In genomic region chr4:16844796-16845586, GRCh38 we compare ENCODE assay signal across 15 cellular contexts. TPM values are rescaled to one million over a fixed set of nuclear protein-coding genes. Genes with fewer than 3 reads are reported as not detected.
DNase-seq lines count a peak whose midpoint lies in the region; ATAC-seq and TF ChIP-seq lines count a peak whose summit lies in the region.
"Had no signal": no experiment of that assay in that cellular context is flagged by ENCODE, and none has a peak within 500 bp of the region (broad histone marks: within the 10 kb centered on the region; RNA-seq: fewer than 3 reads in every experiment).

No MANE protein-coding gene starts in this region.

- 46 to 59% (median 52%) methylated on average over 6 of the region's 6 CpGs for WGBS in heart left ventricle, 4 donors
- WGBS in liver = 59% methylated on average over 6 of the region's 6 CpGs

- no peaks in the 10 kb centered on the region for H3K36me3 Mint-ChIP-seq in dendritic cell treated with granulocyte-macrophage colony-stimulating factor and Interleukin-4, amounts not matched to agents 40 ng/mL and 50 ng/mL, for 4 days (ENCODE audit: low read depth)
- H3K36me3 Mint-ChIP-seq: CD4-positive, CD25-positive, alpha-beta regulatory T cell had no signal

- H3K4me1 Mint-ChIP-seq in dendritic cell treated with granulocyte-macrophage colony-stimulating factor and Interleukin-4, amounts not matched to agents 40 ng/mL and 50 ng/mL, for 4 days (ENCODE audit: low read depth) = peaks cover 7% of the 10 kb centered on the region
- H3K4me1 Mint-ChIP-seq: CD4-positive, CD25-positive, alpha-beta regulatory T cell had no signal

- H3K9ac ChIP-seq in liver (ENCODE audit: low read depth in 1 of 2, low read length in 2 of 2) = no peak overlapping the region

- DNase-seq in heart left ventricle (no peak), cardiac septum (ENCODE audit: low spot score) (no peak), uterus (no peak), SHP77 treated with DMSO at 0.1 percent for 48 hours (lab: John Stamatoyannopoulos, UW) (no peak), posterior vena cava (ENCODE audit: low spot score) (no peak)
- DNase-seq: 8988T; CD4-positive, CD25-positive, alpha-beta regulatory T cell; NCI-H1694 treated with DMSO at 0.1 percent for 48 hours; NCI-H524 treated with DMSO at 0.1 percent for 48 hours; stimulated activated naive CD4-positive, alpha-beta T cell; SW 1271 had no signal

- peaks cover 0 to 6% (median 0%) of the 10 kb centered on the region in 9 donors for H3K36me3 ChIP-seq in heart left ventricle
- no peaks in the 10 kb centered on the region for H3K36me3 ChIP-seq in liver (ENCODE audit: control insufficient read depth in 4 of 4, insufficient read depth in 3 of 4, low read depth in 1 of 4, low read length in 3 of 4)
- no peaks in the 10 kb centered on the region for H3K36me3 ChIP-seq in uterus

- TF ChIP-seq RAD21 in liver (IDR thresholded peaks at IDR 0.05) = peak in 1 of 2 donors; percentile 21

- H3K27me3 ChIP-seq in heart left ventricle (no peaks in the 10 kb centered on the region), liver (ENCODE audit: control insufficient read depth in 4 of 4, insufficient read depth in 4 of 4, low read length in 3 of 4) (no peaks in the 10 kb centered on the region), uterus (no peaks in the 10 kb centered on the region)

- ATAC-seq in heart left ventricle = peak in 1 of 4 donors; percentile 43
- no peak for ATAC-seq in HG03196 (IDR thresholded peaks at IDR 0.05; ENCODE audit: unreplicated experiment)

- H3K27ac Mint-ChIP-seq in dendritic cell treated with granulocyte-macrophage colony-stimulating factor and Interleukin-4, amounts not matched to agents 40 ng/mL and 50 ng/mL, for 4 days = peak overlapping the region; percentile 54
- H3K27ac Mint-ChIP-seq: activated T-helper 2 cell treated with anti-CD3 and anti-CD28 coated beads, Interferon-gamma antibody, Interleukin-2, Interleukin-4, amounts not matched to agents 10 μg/mL and 5 μg/mL and 100 μg/mL, durations not matched to agents 14 hours and 24 hours and 36 hours; CD4-positive, CD25-positive, alpha-beta regulatory T cell had no signal

- peaks cover 0 to 27% (median 11%) of the 10 kb centered on the region in 12 donors for H3K4me1 ChIP-seq in heart left ventricle
- peaks cover 1 to 8% (median 6%) of the 10 kb centered on the region in 4 donors for H3K4me1 ChIP-seq in liver (ENCODE audit: control insufficient read depth in 4 of 4, insufficient read depth in 4 of 4, low read length in 3 of 4)
- no peaks in the 10 kb centered on the region for H3K4me1 ChIP-seq in uterus

- no peak for TF ChIP-seq CTCF in heart left ventricle (IDR thresholded peaks at IDR 0.05)
- TF ChIP-seq CTCF in liver (IDR thresholded peaks at IDR 0.05; ENCODE audit: low read depth, low read length, missing input control) = no peak
- TF ChIP-seq CTCF in uterus (IDR thresholded peaks at IDR 0.05) = no peak

- peak overlapping the region in 9 of 12 donors; percentile 25 to 56 (median 37) for H3K27ac ChIP-seq in heart left ventricle
- H3K27ac ChIP-seq in liver (ENCODE audit: low read depth in 1 of 2, low read length in 2 of 2) = no peak overlapping the region
- H3K27ac ChIP-seq in uterus = peak overlapping the region; percentile 4 to 55

- TF ChIP-seq POLR2A in heart left ventricle (IDR thresholded peaks at IDR 0.05) = no peak
- no peak for TF ChIP-seq POLR2A in uterus (IDR thresholded peaks at IDR 0.05)

- no peak overlapping the region for H3K4me3 Mint-ChIP-seq in dendritic cell treated with granulocyte-macrophage colony-stimulating factor and Interleukin-4, amounts not matched to agents 40 ng/mL and 50 ng/mL, for 4 days
- H3K4me3 Mint-ChIP-seq: CD4-positive, CD25-positive, alpha-beta regulatory T cell had no signal

- no peaks in the 10 kb centered on the region for H3K9me3 Mint-ChIP-seq in dendritic cell treated with granulocyte-macrophage colony-stimulating factor and Interleukin-4, amounts not matched to agents 40 ng/mL and 50 ng/mL, for 4 days
- H3K9me3 Mint-ChIP-seq: activated T-helper 2 cell treated with anti-CD3 and anti-CD28 coated beads, Interferon-gamma antibody, Interleukin-2, Interleukin-4, amounts not matched to agents 10 μg/mL and 5 μg/mL and 100 μg/mL, durations not matched to agents 14 hours and 24 hours and 36 hours had no signal

- intact Hi-C loops in heart left ventricle (cut with DNase I) = no loop called here
- intact Hi-C loops in cardiac septum (cut with DNase I) = no loop called here
- intact Hi-C loops in dendritic cell treated with granulocyte-macrophage colony-stimulating factor and Interleukin-4, amounts not matched to agents 40 ng/mL and 50 ng/mL, for 4 days (cut with micrococcal nuclease) = no loop called here
- intact Hi-C loops in uterus (cut with DNase I; ENCODE audit: low total_unique reads) = no loop called here
- intact Hi-C loops in posterior vena cava (cut with DNase I) = no loop called here

- H3K27me3 Mint-ChIP-seq in dendritic cell treated with granulocyte-macrophage colony-stimulating factor and Interleukin-4, amounts not matched to agents 40 ng/mL and 50 ng/mL, for 4 days = no peaks in the 10 kb centered on the region
- H3K27me3 Mint-ChIP-seq: CD4-positive, CD25-positive, alpha-beta regulatory T cell had no signal

- H3K9me3 ChIP-seq in heart left ventricle (no peaks in the 10 kb centered on the region), liver (ENCODE audit: control insufficient read depth in 4 of 4, low read length in 3 of 4) (no peaks in the 10 kb centered on the region), uterus (no peaks in the 10 kb centered on the region)

- H3K4me3 ChIP-seq in heart left ventricle = no peak overlapping the region
- no peak overlapping the region for H3K4me3 ChIP-seq in liver (ENCODE audit: low read depth in 1 of 3, low read length in 3 of 3)
- H3K4me3 ChIP-seq in uterus = no peak overlapping the region

TF ChIP-seq in liver, 16 proteins besides CTCF, POLR2A, EP300 and RAD21:
- no peak for TF ChIP-seq REST (IDR thresholded peaks at IDR 0.05)
- TF ChIP-seq FOXA1 (IDR thresholded peaks at IDR 0.05) = no peak
- TF ChIP-seq, protein P1, sequence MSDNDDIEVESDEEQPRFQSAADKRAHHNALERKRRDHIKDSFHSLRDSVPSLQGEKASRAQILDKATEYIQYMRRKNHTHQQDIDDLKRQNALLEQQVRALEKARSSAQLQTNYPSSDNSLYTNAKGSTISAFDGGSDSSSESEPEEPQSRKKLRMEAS (IDR thresholded peaks at IDR 0.05) = no peak
- peak; percentile 60 to 70 for TF ChIP-seq RXRA (IDR thresholded peaks at IDR 0.05)
- no peak for TF ChIP-seq ATF3 (IDR thresholded peaks at IDR 0.05)
- peak in 1 of 2 donors; percentile 6 for TF ChIP-seq HNF4A (conservative IDR thresholded peaks at IDR 0.05)
- TF ChIP-seq NR2F2 (IDR thresholded peaks at IDR 0.05) = no peak
- TF ChIP-seq SP1 (IDR thresholded peaks at IDR 0.05) = peak; percentile 45
- no peak for TF ChIP-seq JUND (IDR thresholded peaks at IDR 0.05)
- TF ChIP-seq HNF4G (IDR thresholded peaks at IDR 0.05) = no peak
- TF ChIP-seq GABPA (IDR thresholded peaks at IDR 0.05 in 1 of 2, conservative IDR thresholded peaks at IDR 0.05 in 1 of 2) = no peak
- TF ChIP-seq FOXA2 (IDR thresholded peaks at IDR 0.05) = peak; percentile 59
- TF ChIP-seq TAF1 (conservative IDR thresholded peaks at IDR 0.05) = no peak
- peak; percentile 54 for TF ChIP-seq YY1 (IDR thresholded peaks at IDR 0.05)
- TF ChIP-seq EGR1 (IDR thresholded peaks at IDR 0.05; ENCODE audit: low read depth in 2 of 2) = no peak
TF ChIP-seq in liver: peak in this region for 5.

RNA-seq across cellular contexts. Expression of gene LDB2, which starts 53.5 kb away (rescaled TPM):
- total RNA-seq in heart left ventricle (10 to 100 TPM in 8 of 9 donors, 1 to 10 TPM in 1; 9.5 to 38.7 (median 26.6) TPM), cardiac septum (33.3 TPM), liver (10 to 100 TPM; 18.7 to 31.9 TPM), uterus (100 to 1,000 TPM in 2 of 4 donors, 10 to 100 TPM in 2; 48.8 to 298 (median 152) TPM), posterior vena cava (10 to 100 TPM; 50.5 to 52.3 TPM)
- polyA plus RNA-seq in heart left ventricle (10 to 100 TPM; 16.2 to 23.5 TPM), liver (10 to 100 TPM in 1 of 2 donors, 1 to 10 TPM in 1; 7.4 to 14.8 TPM)
- total RNA-seq: activated T-helper 2 cell treated with anti-CD3 and anti-CD28 coated beads, Interferon-gamma antibody, Interleukin-2, Interleukin-4, amounts not matched to agents 10 μg/mL and 5 μg/mL and 100 μg/mL, durations not matched to agents 14 hours and 24 hours and 36 hours; CD4-positive, CD25-positive, alpha-beta regulatory T cell had no signal
- polyA plus RNA-seq: CD4-positive, CD25-positive, alpha-beta regulatory T cell had no signal

Comparison
In these comparisons a context has a peak if more than half of its experiments do, and no peak if none do; other contexts are left out.
1. H3K27ac ChIP-seq: peak in heart left ventricle (9 of 12) and uterus (2 of 2); none in liver (0 of 2).